8 cellular contexts compared by ENCODE assay signal in the genomic region with DNA sequence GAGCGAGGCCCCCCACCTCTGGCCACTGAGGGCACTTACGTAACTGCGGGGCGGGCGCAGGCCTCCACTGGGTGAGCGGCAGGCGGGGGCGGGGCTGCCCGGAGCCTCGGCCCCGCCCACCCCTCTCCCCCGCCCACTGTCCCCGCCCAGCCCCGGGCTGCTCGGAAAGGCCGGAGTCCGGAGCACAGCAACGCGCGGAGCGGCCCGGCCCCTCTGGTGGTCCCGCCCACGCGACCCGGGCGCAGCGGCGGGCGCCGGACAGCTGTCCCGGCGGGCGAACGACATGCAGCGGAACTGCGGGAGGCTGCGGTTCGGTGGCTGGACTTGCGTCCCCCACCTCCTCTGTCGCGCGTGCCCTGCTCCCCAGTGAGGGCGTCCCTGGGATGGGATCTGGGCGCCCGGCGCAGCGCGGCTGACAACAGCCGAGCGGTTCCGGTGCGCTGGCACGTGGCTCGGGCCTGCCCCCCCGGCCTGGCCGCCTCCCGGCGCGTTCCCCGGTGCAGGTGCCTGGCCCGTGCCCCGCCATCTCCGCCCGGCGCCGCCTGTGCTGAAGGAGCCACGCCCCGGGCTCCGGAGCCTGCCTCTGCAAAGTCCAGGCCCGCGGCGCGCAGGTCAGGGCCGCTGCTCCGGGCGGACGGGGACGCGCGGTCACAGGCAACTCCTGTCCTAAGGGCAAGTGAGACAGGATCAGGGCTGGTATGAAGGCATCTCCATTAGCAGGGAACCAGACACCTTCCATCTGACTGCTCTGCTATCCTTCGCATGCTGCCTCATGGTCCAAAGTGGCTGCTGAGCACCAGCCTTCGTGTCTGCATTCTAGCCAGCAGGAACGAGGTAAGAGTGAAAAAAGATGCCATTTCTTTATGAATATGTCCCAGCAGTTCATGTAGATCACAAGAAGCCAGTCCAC. TPM values are rescaled to one million over a fixed set of nuclear protein-coding genes. Genes with fewer than 3 reads are reported as not detected.
A peak's percentile ranks its signal among the peaks of the same experiment; 100 is the strongest.
DNase-seq lines count a peak whose midpoint lies in the region; ATAC-seq and TF ChIP-seq lines count a peak whose summit lies in the region.

No MANE protein-coding gene starts in this region.

- H3K4me3 Mint-ChIP-seq in CD8-positive, alpha-beta memory T cell = peak overlapping the region in 6 of 7 donors; percentile 39 to 76 (median 64)

- DNase-seq in CD8-positive, alpha-beta memory T cell = peak in 4 of 5 donors; percentile 13 to 57 (median 40)
- DNase-seq in NCI-H2029 treated with DMSO at 0.1 percent for 48 hours (lab: John Stamatoyannopoulos, UW) = peak; percentile 54
- peak; percentile 65 to 88 (median 80) for DNase-seq in dorsolateral prefrontal cortex
- no peak for DNase-seq in vagina (ENCODE audit: extremely low spot score in 2 of 2)
- DNase-seq in SHP77 treated with DMSO at 0.1 percent for 48 hours (lab: John Stamatoyannopoulos, UW) = no peak

- H3K27me3 ChIP-seq in CD8-positive, alpha-beta memory T cell (ENCODE audit: insufficient read depth, low read length, poor library complexity, severe bottlenecking) = peaks cover 5% of the 10 kb centered on the region
- H3K27me3 ChIP-seq in dorsolateral prefrontal cortex (peaks cover 0 to 7% (median 0%) of the 10 kb centered on the region in 45 donors), vagina (no peaks in the 10 kb centered on the region)

- POLR2A ChIA-PET in CD8-positive, alpha-beta memory T cell (lab: Charles Lee) = no interaction called here

- peaks cover 27 to 54% of the 10 kb centered on the region in 2 donors for H3K27me3 Mint-ChIP-seq in CD8-positive, alpha-beta memory T cell

- H3K4me1 Mint-ChIP-seq in CD8-positive, alpha-beta memory T cell = peaks cover 0 to 5% (median 4%) of the 10 kb centered on the region in 3 donors

- no peak overlapping the region for H3K27ac Mint-ChIP-seq in CD8-positive, alpha-beta memory T cell

- no peak for TF ChIP-seq POLR2A in vagina (IDR thresholded peaks at IDR 0.05)

- no peak overlapping the region for H3K27ac ChIP-seq in CD8-positive, alpha-beta memory T cell (ENCODE audit: low read depth, low read length)
- H3K27ac ChIP-seq in dorsolateral prefrontal cortex = peak overlapping the region in 30 of 59 donors; percentile 18 to 85 (median 56)
- no peak overlapping the region for H3K27ac ChIP-seq in mesodermal cell (ENCODE audit: low read depth, low read length, severe bottlenecking)
- no peak overlapping the region for H3K27ac ChIP-seq in vagina

- no peaks in the 10 kb centered on the region for H3K4me1 ChIP-seq in CD8-positive, alpha-beta memory T cell (ENCODE audit: insufficient read depth, low read length)
- H3K4me1 ChIP-seq in mesodermal cell (ENCODE audit: control insufficient read depth, insufficient read depth, low read length, poor library complexity, severe bottlenecking) (no peaks in the 10 kb centered on the region), vagina (no peaks in the 10 kb centered on the region)

- no peaks in the 10 kb centered on the region for H3K36me3 Mint-ChIP-seq in CD8-positive, alpha-beta memory T cell

- intact Hi-C loops in dorsolateral prefrontal cortex (cut with DNase I) = loop anchor here in 1 of 2 donors (1.0 kb wide), 1 partner anchor 22 kb away; a partner anchor contains a TSS
- intact Hi-C loops in vagina (cut with DNase I) = no loop called here

- CTCF ChIA-PET in CD8-positive, alpha-beta memory T cell (lab: Charles Lee) = no interaction called here

- ATAC-seq in HG02973 (IDR thresholded peaks at IDR 0.05; ENCODE audit: unreplicated experiment) (no peak), HG03175 (IDR thresholded peaks at IDR 0.05; ENCODE audit: unreplicated experiment) (no peak)

- H3K36me3 ChIP-seq in CD8-positive, alpha-beta memory T cell (ENCODE audit: insufficient read depth, low read length) = no peaks in the 10 kb centered on the region
- H3K36me3 ChIP-seq in mesodermal cell (ENCODE audit: control insufficient read depth, insufficient read depth, low read length) (no peaks in the 10 kb centered on the region), vagina (no peaks in the 10 kb centered on the region)

- no peaks in the 10 kb centered on the region for H3K9me3 ChIP-seq in CD8-positive, alpha-beta memory T cell (ENCODE audit: low read length)
- H3K9me3 ChIP-seq in mesodermal cell (ENCODE audit: control insufficient read depth, low read length) = peaks cover 6% of the 10 kb centered on the region
- no peaks in the 10 kb centered on the region for H3K9me3 ChIP-seq in vagina

- peaks cover 0 to 6% (median 0%) of the 10 kb centered on the region in 5 donors for H3K9me3 Mint-ChIP-seq in CD8-positive, alpha-beta memory T cell

- 11 to 18% methylated on average over 42 to 56 of the region's 84 CpGs for WGBS in mesodermal cell (ENCODE audit: insufficient coverage in 2 of 2), 2 experiments

- peak in 6 of 56 donors; percentile 10 to 28 (median 18) for TF ChIP-seq CTCF in dorsolateral prefrontal cortex (IDR thresholded peaks at IDR 0.05 in 54 of 56, conservative IDR thresholded peaks at IDR 0.05 in 2 of 56; ENCODE audit: low read depth in 1 of 56, partially characterized antibody in 56 of 56)
- no peak for TF ChIP-seq CTCF in vagina (IDR thresholded peaks at IDR 0.05)

- H3K4me3 ChIP-seq in CD8-positive, alpha-beta memory T cell (ENCODE audit: low read length) = no peak overlapping the region
- H3K4me3 ChIP-seq in dorsolateral prefrontal cortex (peak overlapping the region; percentile 23 to 73 (median 57)), mesodermal cell (ENCODE audit: extremely low read depth, insufficient read depth, low read length, poor library complexity, severe bottlenecking) (peak overlapping the region; percentile 35), vagina (peak overlapping the region; percentile 13 to 34)

RNA-seq across cellular contexts. Expression of a gene that starts 21.8 kb away (rescaled TPM):
- 10 to 100 TPM; 12.7 to 14.2 TPM for total RNA-seq in CD8-positive, alpha-beta memory T cell
- polyA plus RNA-seq in CD8-positive, alpha-beta memory T cell = 26.1 TPM
- total RNA-seq in dorsolateral prefrontal cortex (10 to 100 TPM; 18.9 to 84.4 (median 55.8) TPM), vagina (5.2 TPM)
- polyA plus RNA-seq in mesodermal cell (2013, experiment 1 of 2) = 0.66 TPM
- polyA plus RNA-seq in mesodermal cell (2013, experiment 2 of 2) = not detected

RNA-seq across cellular contexts. Expression of a gene that starts 47.5 kb away (rescaled TPM):
- total RNA-seq in CD8-positive, alpha-beta memory T cell = 1 to 10 TPM; 5.1 TPM
- polyA plus RNA-seq in CD8-positive, alpha-beta memory T cell = 3.4 TPM
- 100 to 1,000 TPM in 2 of 120 experiments, 10 to 100 TPM in 118; 39.0 to 119 (median 62.4) TPM for total RNA-seq in dorsolateral prefrontal cortex
- 27.9 TPM for polyA plus RNA-seq in mesodermal cell (2013, experiment 1 of 2)
- 24.5 TPM for polyA plus RNA-seq in mesodermal cell (2013, experiment 2 of 2)
- 91.8 TPM for total RNA-seq in vagina

Comparison
In these comparisons a context has a peak if more than half of its experiments do, and no peak if none do; other contexts are left out.
1. DNase-seq: peak in CD8-positive, alpha-beta memory T cell (4 of 5), NCI-H2029 treated with DMSO at 0.1 percent for 48 hours (single experiment) and dorsolateral prefrontal cortex (10 of 10); none in vagina (0 of 2) and SHP77 treated with DMSO at 0.1 percent for 48 hours (single experiment).
2. H3K27ac ChIP-seq: peak in dorsolateral prefrontal cortex (30 of 59); none in CD8-positive, alpha-beta memory T cell (single experiment), mesodermal cell (single experiment) and vagina (single experiment).
3. RNA of a gene that starts 47.5 kb away (total RNA-seq): 91.8 TPM in vagina (single experiment) and 39.0 to 119 TPM in dorsolateral prefrontal cortex; 5.1 TPM in CD8-positive, alpha-beta memory T cell; every median in the first group is over 4 times any median in the second.